ENCODE assay signal across 18 cellular contexts in the genomic region with DNA sequence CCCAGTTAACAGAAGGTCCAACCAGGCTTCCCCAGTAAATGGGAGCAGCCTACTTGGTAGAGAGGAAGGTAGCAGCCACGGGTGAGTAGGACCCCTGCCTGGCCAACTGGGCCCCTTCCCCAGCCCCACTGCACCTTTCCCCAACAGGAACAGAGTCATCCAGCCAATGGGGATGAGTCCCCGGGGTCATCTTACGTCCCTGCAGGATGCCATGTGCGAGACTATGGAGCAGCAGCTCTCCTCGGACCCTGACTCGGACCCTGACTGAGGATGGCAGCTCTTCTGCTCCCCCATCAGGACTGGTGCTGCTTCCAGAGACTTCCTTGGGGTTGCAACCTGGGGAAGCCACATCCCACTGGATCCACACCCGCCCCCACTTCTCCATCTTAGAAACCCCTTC. TPM values are rescaled to one million over a fixed set of nuclear protein-coding genes. Genes with fewer than 3 reads are reported as not detected.
DNase-seq lines count a peak whose midpoint lies in the region; ATAC-seq and TF ChIP-seq lines count a peak whose summit lies in the region.
"Had no signal": no experiment of that assay in that cellular context is flagged by ENCODE, and none has a peak within 500 bp of the region (broad histone marks: within the 10 kb centered on the region; RNA-seq: fewer than 3 reads in every experiment).

No MANE protein-coding gene starts in this region.

- no peak overlapping the region for H3K4me3 ChIP-seq in right atrium auricular region
- H3K4me3 ChIP-seq in neuronal stem cell (ENCODE audit: low read length in 2 of 2) = no peak overlapping the region
- no peak overlapping the region for H3K4me3 ChIP-seq in suprapubic skin
- H3K4me3 ChIP-seq: BLaER1 treated with 17β-estradiol and CSF1 and Interleukin-3, amounts not matched to agents 10 nM and 100 nM; PC-9 had no signal

- H3K4ac ChIP-seq in neuronal stem cell (ENCODE audit: low read length) = no peak overlapping the region

- no peak overlapping the region for H2AFZ ChIP-seq in neuronal stem cell (ENCODE audit: low read length)
- H2AFZ ChIP-seq: PC-9 had no signal

- H3K9me3 Mint-ChIP-seq in chondrocyte (ENCODE audit: low read depth) = no peaks in the 10 kb centered on the region
- H3K9me3 Mint-ChIP-seq: CD8-positive, alpha-beta T cell had no signal

- peaks cover 17% of the 10 kb centered on the region for H3K79me1 ChIP-seq in neuronal stem cell (ENCODE audit: low read depth, low read length)

- ATAC-seq in Right ventricle myocardium superior (ENCODE audit: poor library complexity) (no peak), HG03039 (IDR thresholded peaks at IDR 0.05; ENCODE audit: unreplicated experiment) (no peak), HG03175 (IDR thresholded peaks at IDR 0.05; ENCODE audit: unreplicated experiment) (no peak)
- ATAC-seq: CD8-positive, alpha-beta T cell had no signal

- H2AK5ac ChIP-seq in neuronal stem cell (ENCODE audit: low read depth, low read length) = no peak overlapping the region

- H3K36me3 ChIP-seq in right atrium auricular region = peaks cover 56% of the 10 kb centered on the region
- H3K36me3 ChIP-seq in neuronal stem cell (replicated peaks in 1 of 2; ENCODE audit: control insufficient read depth in 2 of 2, insufficient read depth in 2 of 2, low read length in 2 of 2) = peaks cover 65 to 92% of the 10 kb centered on the region in 2 donors
- peaks cover 76% of the 10 kb centered on the region for H3K36me3 ChIP-seq in suprapubic skin

- no peak overlapping the region for H3K4me3 Mint-ChIP-seq in chondrocyte (ENCODE audit: unreplicated experiment)
- H3K4me3 Mint-ChIP-seq: CD8-positive, alpha-beta T cell had no signal

- DNase-seq in Right ventricle myocardium superior (peak; percentile 33), right atrium auricular region (ENCODE audit: low spot score) (no peak), chondrocyte (ENCODE audit: low spot score) (peak; percentile 68), neuronal stem cell (ENCODE audit: low spot score) (no peak), suprapubic skin (ENCODE audit: low spot score in 2 of 2) (peak; percentile 49 to 56), germinal center (ENCODE audit: low spot score) (no peak)
- DNase-seq: KBM-7, NCI-H1105 treated with DMSO at 0.1 percent for 48 hours, NCI-H187 treated with DMSO at 0.1 percent for 48 hours, NCI-H345, NCI-H524 treated with DMSO at 0.1 percent for 48 hours, PC-9 had no signal

- no peak overlapping the region for H2BK120ac ChIP-seq in neuronal stem cell (ENCODE audit: low read depth, low read length)

- TF ChIP-seq POLR2A in suprapubic skin (IDR thresholded peaks at IDR 0.05) = no peak

- H3K14ac ChIP-seq in neuronal stem cell (ENCODE audit: low read length) = no peak overlapping the region

- H2BK5ac ChIP-seq in neuronal stem cell (ENCODE audit: low read length) = no peak overlapping the region

- H3K27me3 ChIP-seq in right atrium auricular region (no peaks in the 10 kb centered on the region), neuronal stem cell (ENCODE audit: control insufficient read depth in 3 of 3, insufficient read depth in 3 of 3, low read depth in 1 of 3, low read length in 3 of 3) (no peaks in the 10 kb centered on the region), suprapubic skin (no peaks in the 10 kb centered on the region)
- H3K27me3 ChIP-seq: BLaER1 treated with 17β-estradiol and CSF1 and Interleukin-3, amounts not matched to agents 10 nM and 100 nM had no signal

- H3K23ac ChIP-seq in neuronal stem cell (ENCODE audit: low read depth, low read length, poor library complexity) = peak overlapping the region; percentile 46

- no peak overlapping the region for H3K9ac ChIP-seq in neuronal stem cell (ENCODE audit: low read depth, low read length, poor library complexity)

- H4K91ac ChIP-seq in neuronal stem cell (ENCODE audit: low read depth, low read length, poor library complexity) = no peak overlapping the region

- H3K27me3 Mint-ChIP-seq in chondrocyte (ENCODE audit: low read depth) = no peaks in the 10 kb centered on the region

- no peak for TF ChIP-seq EP300 in suprapubic skin (IDR thresholded peaks at IDR 0.05)

- H3K18ac ChIP-seq in neuronal stem cell (ENCODE audit: low read length) = no peak overlapping the region

- peaks cover 18% of the 10 kb centered on the region for H3K36me3 Mint-ChIP-seq in chondrocyte (ENCODE audit: low read depth)

- peaks cover 26% of the 10 kb centered on the region for H3K4me1 Mint-ChIP-seq in chondrocyte (ENCODE audit: low read depth)

- H3K4me1 ChIP-seq in right atrium auricular region (peaks cover 0 to 21% of the 10 kb centered on the region in 2 donors), neuronal stem cell (ENCODE audit: control insufficient read depth in 2 of 2, insufficient read depth in 1 of 2, low read depth in 1 of 2, low read length in 2 of 2) (peaks cover 9% of the 10 kb centered on the region in 2 donors), suprapubic skin (peaks cover 21% of the 10 kb centered on the region)

- H3K4me2 ChIP-seq in neuronal stem cell (ENCODE audit: insufficient read depth, low read length, poor library complexity, severe bottlenecking) = no peak overlapping the region
- H3K4me2 ChIP-seq: BLaER1 treated with 17β-estradiol and CSF1 and Interleukin-3, amounts not matched to agents 10 nM and 100 nM; PC-9 had no signal

- no peak overlapping the region for H3K27ac ChIP-seq in right atrium auricular region
- H3K27ac ChIP-seq in neuronal stem cell (replicated peaks; ENCODE audit: low read length) = no peak overlapping the region
- no peak overlapping the region for H3K27ac ChIP-seq in suprapubic skin
- H3K27ac ChIP-seq: BLaER1 treated with 17β-estradiol and CSF1 and Interleukin-3, amounts not matched to agents 10 nM and 100 nM; PC-9 had no signal

- H2BK15ac ChIP-seq in neuronal stem cell (ENCODE audit: low read length) = no peak overlapping the region

- no peak for TF ChIP-seq CTCF in right atrium auricular region (IDR thresholded peaks at IDR 0.05)
- no peak for TF ChIP-seq CTCF in chondrocyte (IDR thresholded peaks at IDR 0.05)
- no peak for TF ChIP-seq CTCF in suprapubic skin (IDR thresholded peaks at IDR 0.05)

- H3K9me3 ChIP-seq in right atrium auricular region = no peaks in the 10 kb centered on the region
- no peaks in the 10 kb centered on the region for H3K9me3 ChIP-seq in neuronal stem cell (replicated peaks in 1 of 2; ENCODE audit: control insufficient read depth in 2 of 2, insufficient read depth in 1 of 2, low read depth in 1 of 2, low read length in 2 of 2)
- no peaks in the 10 kb centered on the region for H3K9me3 ChIP-seq in suprapubic skin
- H3K9me3 ChIP-seq: BLaER1 treated with 17β-estradiol and CSF1 and Interleukin-3, amounts not matched to agents 10 nM and 100 nM had no signal

- intact Hi-C loops in Right ventricle myocardium superior (cut with DNase I) = no loop called here

- H2BK12ac ChIP-seq in neuronal stem cell (ENCODE audit: low read length) = no peak overlapping the region

- H3K27ac Mint-ChIP-seq in chondrocyte (ENCODE audit: unreplicated experiment) = no peak overlapping the region
- H3K27ac Mint-ChIP-seq: CD8-positive, alpha-beta T cell had no signal

- H4K8ac ChIP-seq in neuronal stem cell (ENCODE audit: low read depth, low read length) = no peak overlapping the region

- WGBS in neuronal stem cell (ENCODE audit: extremely low coverage in 2 of 2, insufficient read length in 2 of 2, insufficient replicate concordance in 1 of 2), 2 donors = no CpG with 5 or more reads among the region's 7 CpGs
- 75% methylated on average over 7 of the region's 7 CpGs for WGBS in suprapubic skin

RNA-seq across cellular contexts. Expression of a gene that starts 6.6 kb away (rescaled TPM):
- 51.9 TPM for total RNA-seq in Right ventricle myocardium superior
- total RNA-seq in right atrium auricular region = 100 to 1,000 TPM in 1 of 2 donors, 10 to 100 TPM in 1; 68.0 to 101 TPM
- total RNA-seq in chondrocyte = 107 to 130 TPM (median 124 TPM) in 3 replicates
- polyA plus RNA-seq in neuronal stem cell (2013, experiment 1 of 2) = 43.3 TPM
- 49.2 TPM for polyA plus RNA-seq in neuronal stem cell (2013, experiment 2 of 2)
- total RNA-seq in suprapubic skin = 10 to 100 TPM; 62.4 to 90.1 (median 80.9) TPM

RNA-seq across cellular contexts. Expression of a gene that starts 6.9 kb away (rescaled TPM):
- 20.0 TPM for total RNA-seq in Right ventricle myocardium superior
- 10 to 100 TPM; 20.7 to 25.9 TPM for total RNA-seq in right atrium auricular region
- total RNA-seq in chondrocyte = 58.0 to 71.1 TPM (median 59.6 TPM) in 3 replicates
- 17.3 TPM for polyA plus RNA-seq in neuronal stem cell (2013, experiment 1 of 2)
- polyA plus RNA-seq in neuronal stem cell (2013, experiment 2 of 2) = 17.0 TPM
- total RNA-seq in suprapubic skin = 10 to 100 TPM; 25.8 to 31.7 (median 27.9) TPM

RNA-seq across cellular contexts. Expression of a gene that starts 21.2 kb away (rescaled TPM):
- total RNA-seq in Right ventricle myocardium superior = not detected
- total RNA-seq in right atrium auricular region = not detected
- not detected in 3 replicates for total RNA-seq in chondrocyte
- not detected for polyA plus RNA-seq in neuronal stem cell (2013, experiment 1 of 2)
- not detected for polyA plus RNA-seq in neuronal stem cell (2013, experiment 2 of 2)
- total RNA-seq in suprapubic skin = not detected
- total RNA-seq: CD8-positive, alpha-beta T cell; H1; PC-9; SK-MEL-5 had no signal
- polyA plus RNA-seq: H1 had no signal

RNA-seq across cellular contexts. Expression of a gene that starts 22.1 kb away (rescaled TPM):
- total RNA-seq in Right ventricle myocardium superior = 42.6 TPM
- 10 to 100 TPM; 18.3 to 31.4 TPM for total RNA-seq in right atrium auricular region
- 14.5 to 20.9 TPM (median 18.5 TPM) in 3 replicates for total RNA-seq in chondrocyte
- polyA plus RNA-seq in neuronal stem cell (2013, experiment 1 of 2) = 17.8 TPM
- polyA plus RNA-seq in neuronal stem cell (2013, experiment 2 of 2) = 18.8 TPM
- 10 to 100 TPM in 3 of 4 donors, 1 to 10 TPM in 1; 9.1 to 20.1 (median 13.3) TPM for total RNA-seq in suprapubic skin

RNA-seq across cellular contexts. Expression of a gene that starts 22.7 kb away (rescaled TPM):
- total RNA-seq in Right ventricle myocardium superior = 93.4 TPM
- total RNA-seq in right atrium auricular region = 10 to 100 TPM; 75.3 to 80.3 TPM
- 103 to 122 TPM (median 104 TPM) in 3 replicates for total RNA-seq in chondrocyte
- 70.9 TPM for polyA plus RNA-seq in neuronal stem cell (2013, experiment 1 of 2)
- 69.7 TPM for polyA plus RNA-seq in neuronal stem cell (2013, experiment 2 of 2)
- total RNA-seq in suprapubic skin = 10 to 100 TPM; 70.3 to 97.8 (median 87.3) TPM

Comparison
In these comparisons a context has a peak if more than half of its experiments do, and no peak if none do; other contexts are left out.
1. DNase-seq: peak in Right ventricle myocardium superior (single experiment), chondrocyte (single experiment) and suprapubic skin (2 of 2); none in right atrium auricular region (single experiment), neuronal stem cell (single experiment) and germinal center (single experiment).